ENCODE assay signal across 25 cellular contexts in genomic region chr20:55135923-55136322, GRCh38.
"Had no signal": no experiment of that assay in that cellular context is flagged by ENCODE, and none has a peak within 500 bp of the region (broad histone marks: within the 10 kb centered on the region; RNA-seq: fewer than 3 reads in every experiment).

No MANE protein-coding gene starts in this region.

- H3K4me3 ChIP-seq: K562, SJCRH30 had no signal

- FAIRE-seq: K562 had no signal

- H3K27me3 ChIP-seq: SJCRH30 had no signal

- H3K9me3 ChIP-seq: SJCRH30 had no signal

- H3K36me3 ChIP-seq: SJCRH30 had no signal

- ATAC-seq: K562, Panc1, PC-3, Right ventricle myocardium inferior, SK-N-SH treated with all-trans-retinoic acid at 6 μM for 48 hours had no signal

- H3K27ac ChIP-seq: HL-60, KMS-11, RWPE1, SJCRH30 had no signal

- DNase-seq: Kasumi-1, MV-4-11, NCI-H1048, NCI-H1105, NCI-H1417, NCI-H1436 treated with DMSO at 0.1 percent for 48 hours, NCI-H1694, NCI-H187 treated with DMSO at 0.1 percent for 48 hours, NCI-H2029 treated with DMSO at 0.1 percent for 48 hours, NCI-H2171 treated with DMSO at 0.1 percent for 48 hours, NCI-H345, NCI-H446 treated with DMSO at 0.1 percent for 48 hours, NCI-H510A treated with DMSO at 0.1 percent for 48 hours, NCI-H526, NCI-H774, PC-3, SHP77 treated with DMSO at 0.1 percent for 48 hours, SJCRH30 had no signal
